19 cellular contexts compared by ENCODE assay signal in genomic region chr3:52175416-52176187, GRCh38. TPM values are rescaled to one million over a fixed set of nuclear protein-coding genes. Genes with fewer than 3 reads are reported as not detected.
"Had no signal": no experiment of that assay in that cellular context is flagged by ENCODE, and none has a peak within 500 bp of the region (broad histone marks: within the 10 kb centered on the region; RNA-seq: fewer than 3 reads in every experiment).

No MANE protein-coding gene starts in this region.

- H3K4me1 ChIP-seq: gastroesophageal sphincter had no signal

- DNase-seq: activated CD4-positive, alpha-beta T cell treated with anti-CD3 and anti-CD28 coated beads for 1 hour; activated CD8-positive, alpha-beta memory T cell treated with anti-CD3 and anti-CD28 coated beads, Interleukin-2, amount 50 U/mL, for 48 hours; activated naive CD4-positive, alpha-beta T cell treated with anti-CD3 and anti-CD28 coated beads for 36 hours; activated T-cell treated with anti-CD3 and anti-CD28 coated beads, Interleukin-2, amount 50 U/mL, for 4 hours; effector memory CD4-positive, alpha-beta T cell; esophagus squamous epithelium; head of caudate nucleus; hypothalamus; left ventricle myocardium superior; midbrain; nucleus accumbens; stimulated activated CD4-positive, alpha-beta T cell treated with anti-CD3 and anti-CD28 coated beads, Interleukin-4, amount 100 ng/mL, for 24 hours; stimulated activated naive CD8-positive, alpha-beta T cell treated with anti-CD3 and anti-CD28 coated beads, Interleukin-15, Interleukin-2, amounts not matched to agents 100 U/mL and 50 U/mL, for 24 hours; T-helper 9 cell had no signal

- H3K27me3 Mint-ChIP-seq: natural killer cell treated with Interleukin-12 subunit alpha and Interleukin-12 subunit beta and Interleukin-15 and Interleukin-18, amount 100 ng/mL, for 72 hours had no signal

- H3K4me3 Mint-ChIP-seq: activated naive CD4-positive, alpha-beta T cell treated with anti-CD3 and anti-CD28 coated beads for 36 hours; activated T-cell treated with anti-CD3 and anti-CD28 coated beads, Interleukin-2, amount 50 U/mL, for 4 hours; natural killer cell treated with Interleukin-12 subunit alpha and Interleukin-12 subunit beta and Interleukin-15 and Interleukin-18, amount 100 ng/mL, for 72 hours had no signal

- H3K4me3 ChIP-seq: cardiac muscle cell, esophagus squamous epithelium, gastroesophageal sphincter had no signal

- H3K27me3 ChIP-seq: cardiac muscle cell, esophagus squamous epithelium, gastroesophageal sphincter had no signal

- ATAC-seq: activated T-cell treated with anti-CD3 and anti-CD28 coated beads, Interleukin-2, amount 50 U/mL, for 4 hours; gastroesophageal sphincter; left ventricle myocardium superior; natural killer cell treated with Interleukin-12 subunit alpha and Interleukin-12 subunit beta and Interleukin-15 and Interleukin-18, amount 100 ng/mL, for 72 hours; stimulated activated naive CD8-positive, alpha-beta T cell treated with anti-CD3 and anti-CD28 coated beads, Interleukin-15, Interleukin-2, amounts not matched to agents 100 U/mL and 50 U/mL, for 24 hours had no signal

- H3K36me3 Mint-ChIP-seq: natural killer cell treated with Interleukin-12 subunit alpha and Interleukin-12 subunit beta and Interleukin-15 and Interleukin-18, amount 100 ng/mL, for 72 hours had no signal

- H3K36me3 ChIP-seq: cardiac muscle cell, esophagus squamous epithelium, gastroesophageal sphincter had no signal

- H3K27ac ChIP-seq: cardiac muscle cell, esophagus squamous epithelium, gastroesophageal sphincter had no signal

- H3K27ac Mint-ChIP-seq: activated naive CD4-positive, alpha-beta T cell treated with anti-CD3 and anti-CD28 coated beads for 36 hours; natural killer cell treated with Interleukin-12 subunit alpha and Interleukin-12 subunit beta and Interleukin-15 and Interleukin-18, amount 100 ng/mL, for 72 hours had no signal

- H3K9me3 ChIP-seq: esophagus squamous epithelium, gastroesophageal sphincter had no signal

- H3K9me3 Mint-ChIP-seq: activated naive CD4-positive, alpha-beta T cell treated with anti-CD3 and anti-CD28 coated beads for 36 hours; activated T-cell treated with anti-CD3 and anti-CD28 coated beads, Interleukin-2, amount 50 U/mL, for 4 hours; natural killer cell treated with Interleukin-12 subunit alpha and Interleukin-12 subunit beta and Interleukin-15 and Interleukin-18, amount 100 ng/mL, for 72 hours had no signal

RNA-seq across cellular contexts. Expression of gene TLR9, which starts 49.8 kb away (rescaled TPM):
- total RNA-seq: dermis microvascular lymphatic vessel endothelial cell, esophagus squamous epithelium, gastroesophageal sphincter, subcutaneous adipose tissue had no signal
